ENCODE assay signal across 17 cellular contexts in the genomic region with DNA sequence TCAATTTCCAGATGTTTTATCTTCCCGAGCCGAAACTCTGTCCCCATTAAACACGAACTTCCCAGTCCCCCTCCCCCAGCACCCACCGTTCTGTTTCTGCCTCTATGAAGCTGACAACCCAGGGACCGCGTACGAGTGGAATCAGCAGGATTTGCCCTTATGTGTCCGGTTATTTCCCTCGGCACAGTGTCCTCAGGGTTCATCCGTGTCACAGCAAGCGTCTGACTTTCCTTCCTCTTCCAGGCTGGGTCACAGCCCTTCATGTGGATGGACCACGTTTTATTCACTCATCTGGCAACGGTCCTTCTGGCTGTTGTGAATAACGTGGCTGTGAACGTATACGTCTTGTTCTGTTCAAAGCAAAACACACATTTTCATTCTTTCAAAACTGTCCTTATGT. TPM values are rescaled to one million over a fixed set of nuclear protein-coding genes. Genes with fewer than 3 reads are reported as not detected.
A peak's percentile ranks its signal among the peaks of the same experiment; 100 is the strongest.
DNase-seq lines count a peak whose midpoint lies in the region; ATAC-seq, FAIRE-seq and TF ChIP-seq lines count a peak whose summit lies in the region.
"Had no signal": no experiment of that assay in that cellular context is flagged by ENCODE, and none has a peak within 500 bp of the region (broad histone marks: within the 10 kb centered on the region; RNA-seq: fewer than 3 reads in every experiment).

No MANE protein-coding gene starts in this region.

- H3K27ac Mint-ChIP-seq in T-helper 1 cell treated with Interleukin-12 subunit alpha and Interleukin-12 subunit beta and Interleukin-4 antibody, amounts not matched to agents 30 μg/mL and 1 μg/mL, for 36 hours, result peak overlapping the region; percentile 20
- H3K27ac Mint-ChIP-seq in activated CD8-positive, alpha-beta T cell treated with anti-CD3 and anti-CD28 coated beads for 36 hours, result no peak overlapping the region

- no peaks in the 10 kb centered on the region for H3K9me3 Mint-ChIP-seq in T-helper 1 cell treated with Interleukin-12 subunit alpha and Interleukin-12 subunit beta and Interleukin-4 antibody, amounts not matched to agents 30 μg/mL and 1 μg/mL, for 36 hours
- H3K9me3 Mint-ChIP-seq in activated CD8-positive, alpha-beta T cell treated with anti-CD3 and anti-CD28 coated beads for 36 hours, result no peaks in the 10 kb centered on the region
- H3K9me3 Mint-ChIP-seq: stimulated activated naive CD8-positive, alpha-beta T cell treated with anti-CD3 and anti-CD28 coated beads, Interleukin-15, amount 100 ng/mL, for 72 hours had no signal

- ATAC-seq in mucosa of descending colon (peak; percentile 4), upper lobe of right lung (no peak)
- ATAC-seq in activated CD8-positive, alpha-beta T cell treated with anti-CD3 and anti-CD28 coated beads for 36 hours, result no peak
- ATAC-seq: stimulated activated naive CD8-positive, alpha-beta T cell treated with anti-CD3 and anti-CD28 coated beads, Interleukin-15, amount 100 ng/mL, for 72 hours had no signal

- peak overlapping the region; percentile 80 for H3K4me2 ChIP-seq in endothelial cell of umbilical vein (ENCODE audit: insufficient read depth, low read length)

- H3K9me3 ChIP-seq in endothelial cell of umbilical vein (replicated peaks; ENCODE audit: control insufficient read depth, insufficient read depth, low read length) (no peaks in the 10 kb centered on the region), mucosa of descending colon (no peaks in the 10 kb centered on the region), upper lobe of right lung (no peaks in the 10 kb centered on the region)
- H3K9me3 ChIP-seq: HAP-1 had no signal

- H2AFZ ChIP-seq in endothelial cell of umbilical vein (ENCODE audit: low read depth, low read length), result peak overlapping the region; percentile 79

- CTCF ChIA-PET in endothelial cell of umbilical vein (lab: Charles Lee), result no interaction called here
- CTCF ChIA-PET in activated CD8-positive, alpha-beta T cell treated with anti-CD3 and anti-CD28 coated beads for 36 hours (lab: Charles Lee), result no interaction called here

- H3K4me3 ChIP-seq in endothelial cell of umbilical vein (replicated peaks in 1 of 3; ENCODE audit: insufficient read depth in 1 of 3, low read depth in 1 of 3, low read length in 3 of 3) (peak overlapping the region in 1 of 3 experiments; percentile 15), mucosa of descending colon (no peak overlapping the region), upper lobe of right lung (peak overlapping the region; percentile 34)
- H3K4me3 ChIP-seq: cardiac muscle cell, HAP-1 had no signal

- TF ChIP-seq CTCF in endothelial cell of umbilical vein (IDR thresholded peaks at IDR 0.05; ENCODE audit: extremely low read depth in 1 of 2, insufficient read depth in 1 of 2, low read depth in 1 of 2, low read length in 2 of 2), result no peak
- no peak for TF ChIP-seq CTCF in mucosa of descending colon (IDR thresholded peaks at IDR 0.05)
- TF ChIP-seq CTCF in upper lobe of right lung (IDR thresholded peaks at IDR 0.05), result no peak
- TF ChIP-seq CTCF in activated CD8-positive, alpha-beta T cell treated with anti-CD3 and anti-CD28 coated beads for 36 hours (IDR thresholded peaks at IDR 0.05), result no peak

- no peaks in the 10 kb centered on the region for H3K79me2 ChIP-seq in endothelial cell of umbilical vein (ENCODE audit: control insufficient read depth, insufficient read depth, low read length)

- H3K27ac ChIP-seq in endothelial cell of umbilical vein (ENCODE audit: insufficient read depth, low read depth, low read length) (peak overlapping the region; percentile 94), upper lobe of right lung (peak overlapping the region; percentile 85)
- H3K27ac ChIP-seq: cardiac muscle cell had no signal

- BruUV-seq in endothelial cell of umbilical vein (replicated peaks; lab: Mats Ljungman, UMichigan), result TSS peak; percentile 98

- H4K20me1 ChIP-seq in endothelial cell of umbilical vein (replicated peaks; ENCODE audit: control insufficient read depth, extremely low read depth, insufficient read depth, low read length), result no peaks in the 10 kb centered on the region

- H3K27me3 Mint-ChIP-seq in T-helper 1 cell treated with Interleukin-12 subunit alpha and Interleukin-12 subunit beta and Interleukin-4 antibody, amounts not matched to agents 30 μg/mL and 1 μg/mL, for 36 hours (ENCODE audit: low read depth), result peaks cover 8% of the 10 kb centered on the region
- H3K27me3 Mint-ChIP-seq in activated CD8-positive, alpha-beta T cell treated with anti-CD3 and anti-CD28 coated beads for 36 hours, result peaks cover 3% of the 10 kb centered on the region

- H3K36me3 ChIP-seq in endothelial cell of umbilical vein (ENCODE audit: control insufficient read depth in 2 of 2, extremely low read depth in 1 of 2, insufficient read depth in 2 of 2, low read length in 2 of 2), result no peaks in the 10 kb centered on the region
- no peaks in the 10 kb centered on the region for H3K36me3 ChIP-seq in mucosa of descending colon (ENCODE audit: low read depth)
- H3K36me3 ChIP-seq in upper lobe of right lung, result no peaks in the 10 kb centered on the region
- H3K36me3 ChIP-seq: cardiac muscle cell, HAP-1 had no signal

- no peak for TF ChIP-seq POLR2A in endothelial cell of umbilical vein (IDR thresholded peaks at IDR 0.05; ENCODE audit: low read depth, low read length)

- peak overlapping the region; percentile 86 for H3K9ac ChIP-seq in endothelial cell of umbilical vein (replicated peaks; ENCODE audit: extremely low read depth, insufficient read depth, low read length)

- H3K4me1 ChIP-seq in endothelial cell of umbilical vein (ENCODE audit: control insufficient read depth, extremely low read depth, insufficient read depth, low read length) (peaks cover 21% of the 10 kb centered on the region), mucosa of descending colon (ENCODE audit: low read depth) (peaks cover 15% of the 10 kb centered on the region), upper lobe of right lung (peaks cover 16% of the 10 kb centered on the region)
- H3K4me1 ChIP-seq: HAP-1 had no signal

- DNase-seq in T-helper 1 cell, result no peak
- peak; percentile 69 for DNase-seq in endothelial cell of umbilical vein (ENCODE audit: low read depth, low spot score)
- peak in 1 of 3 donors; percentile 19 for DNase-seq in mucosa of descending colon
- no peak for DNase-seq in upper lobe of right lung
- DNase-seq in effector CD8-positive, alpha-beta T cell (lab: John Stamatoyannopoulos, UW), result no peak
- DNase-seq in DMS79 (lab: John Stamatoyannopoulos, UW), result no peak
- no peak for DNase-seq in activated CD8-positive, alpha-beta T cell treated with anti-CD3 and anti-CD28 coated beads for 36 hours
- DNase-seq: 8988T; activated CD4-positive, alpha-beta T cell treated with anti-CD3 and anti-CD28 coated beads for 48 hours; activated effector memory CD4-positive, alpha-beta T cell treated with anti-CD3 and anti-CD28 coated beads, Interleukin-2, amount 50 U/mL, for 16 hours; NCI-H1694; NCI-H82; stimulated activated CD4-positive, alpha-beta T cell treated with anti-CD3 and anti-CD28 coated beads, Interleukin-4, amount 100 ng/mL, for 4 hours; stimulated activated naive CD8-positive, alpha-beta T cell treated with anti-CD3 and anti-CD28 coated beads, Interleukin-15, amount 100 ng/mL, for 72 hours had no signal

- no peak overlapping the region for H3K4me3 Mint-ChIP-seq in T-helper 1 cell treated with Interleukin-12 subunit alpha and Interleukin-12 subunit beta and Interleukin-4 antibody, amounts not matched to agents 30 μg/mL and 1 μg/mL, for 36 hours
- H3K4me3 Mint-ChIP-seq in activated CD8-positive, alpha-beta T cell treated with anti-CD3 and anti-CD28 coated beads for 36 hours, result no peak overlapping the region
- H3K4me3 Mint-ChIP-seq: stimulated activated naive CD8-positive, alpha-beta T cell treated with anti-CD3 and anti-CD28 coated beads, Interleukin-15, amount 100 ng/mL, for 72 hours had no signal

- H3K4me1 Mint-ChIP-seq in T-helper 1 cell treated with Interleukin-12 subunit alpha and Interleukin-12 subunit beta and Interleukin-4 antibody, amounts not matched to agents 30 μg/mL and 1 μg/mL, for 36 hours (ENCODE audit: low read depth), result no peaks in the 10 kb centered on the region
- H3K4me1 Mint-ChIP-seq in activated CD8-positive, alpha-beta T cell treated with anti-CD3 and anti-CD28 coated beads for 36 hours (ENCODE audit: low read depth), result no peaks in the 10 kb centered on the region
- H3K4me1 Mint-ChIP-seq: stimulated activated naive CD8-positive, alpha-beta T cell treated with anti-CD3 and anti-CD28 coated beads, Interleukin-15, amount 100 ng/mL, for 72 hours had no signal

- H3K9me1 ChIP-seq in endothelial cell of umbilical vein (replicated peaks; ENCODE audit: control insufficient read depth, extremely low read depth, insufficient read depth, low read length), result no peaks in the 10 kb centered on the region

- FAIRE-seq in endothelial cell of umbilical vein (lab: Jason Lieb, UNC), result no peak

- dilution Hi-C loops in endothelial cell of umbilical vein (cut with MboI; ENCODE audit: extremely low pct_ligation_motif_present, low sequenced_read_pairs), result no loop called here

- no peaks in the 10 kb centered on the region for H3K27me3 ChIP-seq in endothelial cell of umbilical vein (ENCODE audit: control insufficient read depth in 2 of 2, insufficient read depth in 2 of 2, low read length in 2 of 2)
- H3K27me3 ChIP-seq in upper lobe of right lung, result no peaks in the 10 kb centered on the region
- H3K27me3 ChIP-seq: cardiac muscle cell had no signal

- intact Hi-C loops in endothelial cell of umbilical vein (cut with micrococcal nuclease), result loop anchor here (2.0 kb wide), 3 partner anchors 30 to 266 kb away; no protein-coding TSS in a partner anchor
- intact Hi-C loops in mucosa of descending colon (cut with DNase I, micrococcal nuclease), result no loop called here
- intact Hi-C loops in upper lobe of right lung (cut with DNase I), result no loop called here
- intact Hi-C loops in activated CD8-positive, alpha-beta T cell treated with anti-CD3 and anti-CD28 coated beads for 36 hours (cut with micrococcal nuclease), result no loop called here

- POLR2A ChIA-PET in endothelial cell of umbilical vein (lab: Charles Lee), result no interaction called here
- POLR2A ChIA-PET in activated CD8-positive, alpha-beta T cell treated with anti-CD3 and anti-CD28 coated beads for 36 hours (lab: Charles Lee), result no interaction called here

- H3K36me3 Mint-ChIP-seq in T-helper 1 cell treated with Interleukin-12 subunit alpha and Interleukin-12 subunit beta and Interleukin-4 antibody, amounts not matched to agents 30 μg/mL and 1 μg/mL, for 36 hours (ENCODE audit: low read depth), result no peaks in the 10 kb centered on the region
- no peaks in the 10 kb centered on the region for H3K36me3 Mint-ChIP-seq in activated CD8-positive, alpha-beta T cell treated with anti-CD3 and anti-CD28 coated beads for 36 hours (ENCODE audit: low read depth)

RNA-seq across cellular contexts. Expression of gene METRNL, which starts 31.3 kb away (rescaled TPM):
- total RNA-seq in endothelial cell of umbilical vein, result 29.5 and 36.6 TPM in 2 replicates
- 54.4 and 67.5 TPM in 2 replicates for polyA plus RNA-seq in endothelial cell of umbilical vein
- 21.5 and 36.2 TPM in 2 replicates for polyA plus RNA-seq in endothelial cell of umbilical vein (2011; cell fraction: cytosol; rRNA removed)
- polyA plus RNA-seq in endothelial cell of umbilical vein (2011; cell fraction: nucleus; rRNA removed), result 13.5 and 18.3 TPM in 2 replicates
- 19.0 and 36.8 TPM in 2 replicates for polyA plus RNA-seq in endothelial cell of umbilical vein (2012)
- polyA minus RNA-seq in endothelial cell of umbilical vein, result 20.0 and 21.3 TPM in 2 replicates
- 62.9 TPM for polyA minus RNA-seq in endothelial cell of umbilical vein (2011; cell fraction: cytosol; rRNA and poly(A)+ RNA removed)
- 5.6 and 13.3 TPM in 2 replicates for polyA minus RNA-seq in endothelial cell of umbilical vein (2011; cell fraction: nucleus; rRNA and poly(A)+ RNA removed)
- 100 to 1,000 TPM in 2 of 3 donors, 10 to 100 TPM in 1; 78.6 to 134 (median 116) TPM for total RNA-seq in mucosa of descending colon
- 79.9 TPM for total RNA-seq in upper lobe of right lung
- total RNA-seq in activated CD8-positive, alpha-beta T cell treated with anti-CD3 and anti-CD28 coated beads for 36 hours, result 10 to 100 TPM; 23.3 to 24.1 TPM
